ENCODE assay signal across 8 cellular contexts in genomic region chr6:26103770-26104456, GRCh38. TPM values are rescaled to one million over a fixed set of nuclear protein-coding genes. Genes with fewer than 3 reads are reported as not detected.
DNase-seq lines count a peak whose midpoint lies in the region; ATAC-seq and TF ChIP-seq lines count a peak whose summit lies in the region.

No MANE protein-coding gene starts in this region.

- POLR2A ChIA-PET in AG04450 (lab: Yijun Ruan, JAX), result interaction anchor here (0.6 to 5.6 kb wide), 30 partner anchors 10 to 1768 kb away, joined by 3 to 101 read pairs (median 6); partner anchors contain the start of gene HFE

- ATAC-seq in GM18907 (IDR thresholded peaks at IDR 0.05; ENCODE audit: unreplicated experiment) (peak; percentile 88), HG03139 (IDR thresholded peaks at IDR 0.05; ENCODE audit: unreplicated experiment) (peak; percentile 80)

- TF ChIP-seq CTCF in AG04450 (IDR thresholded peaks at IDR 0.05; ENCODE audit: low read depth, low read length), result peak; percentile 62
- peak; percentile 47 for TF ChIP-seq CTCF in kidney epithelial cell (IDR thresholded peaks at IDR 0.05; ENCODE audit: insufficient read depth, low read length, poor library complexity, severe bottlenecking)

- CTCF ChIA-PET in AG04450 (lab: Charles Lee), result interaction anchor here (0.5 to 20.2 kb wide), 8 partner anchors 11 to 170 kb away, joined by 3 to 858 read pairs (median 3); a partner anchor contains a TSS

- H3K4me3 ChIP-seq in AG04450 (ENCODE audit: low read depth, low read length), result peak overlapping the region; percentile 66
- H3K4me3 ChIP-seq in kidney epithelial cell (ENCODE audit: low read depth, low read length), result peak overlapping the region; percentile 35

- peak overlapping the region; percentile 88 for H3K27ac ChIP-seq in AG04450 (ENCODE audit: low read depth, low read length)

- H3K27me3 ChIP-seq in AG04450 (ENCODE audit: control insufficient read depth, insufficient read depth, low read length) (no peaks in the 10 kb centered on the region), kidney epithelial cell (ENCODE audit: control insufficient read depth, insufficient read depth, low read length) (no peaks in the 10 kb centered on the region)

- DNase-seq in AG04450 (ENCODE audit: low read depth, low spot score) (peak; percentile 88), NCI-H460 (ENCODE audit: extremely low read depth, low read depth) (peak; percentile 92), cerebellum (ENCODE audit: low spot score) (peak; percentile 20), kidney epithelial cell (ENCODE audit: low read depth) (peak; percentile 81)
- DNase-seq in activated CD4-positive, alpha-beta T cell treated with anti-CD3 and anti-CD28 coated beads for 1 hour, result peak; percentile 87
- DNase-seq in stimulated activated CD4-positive, alpha-beta T cell treated with anti-CD3 and anti-CD28 coated beads, Interleukin-15, amount 100 ng/mL, for 48 hours (ENCODE audit: low read depth in 2 of 2), result peak; percentile 75 to 83

- no peaks in the 10 kb centered on the region for H3K36me3 ChIP-seq in kidney epithelial cell (ENCODE audit: control insufficient read depth, insufficient read depth, low read length)

- H3K9me3 ChIP-seq in AG04450 (ENCODE audit: control insufficient read depth, insufficient read depth, low read length), result peaks cover 13% of the 10 kb centered on the region

RNA-seq across cellular contexts. Expression of gene HFE, which starts 16.7 kb away (rescaled TPM):
- polyA plus RNA-seq in AG04450 (2011; rRNA removed), result 19.5 and 21.4 TPM in 2 replicates
- 19.7 and 20.1 TPM in 2 replicates for polyA minus RNA-seq in AG04450 (2011; rRNA and poly(A)+ RNA removed)
- total RNA-seq in NCI-H460 (2014; rRNA removed; shearing (Covaris generic)), result 11.5 and 14.5 TPM in 2 replicates
- polyA plus RNA-seq in NCI-H460 (2014; cell fraction: nucleus; rRNA removed), result 15.3 and 21.5 TPM in 2 replicates
- total RNA-seq in cerebellum (1.5 TPM), kidney epithelial cell (1.4 and 2.6 TPM in 2 replicates)

Comparison
In these comparisons a context has a peak if more than half of its experiments do, and no peak if none do; other contexts are left out.
1. Peak in every context shown above with its lines: DNase-seq, ATAC-seq, H3K4me3 ChIP-seq and H3K27ac ChIP-seq.
2. DNase-seq: peak in every context shown above with its lines; median percentile 92 in NCI-H460; 88 in AG04450; 87 in activated CD4-positive, alpha-beta T cell treated with anti-CD3 and anti-CD28 coated beads for 1 hour; 81 in kidney epithelial cell; 79 in stimulated activated CD4-positive, alpha-beta T cell treated with anti-CD3 and anti-CD28 coated beads, Interleukin-15, amount 100 ng/mL, for 48 hours; 20 in cerebellum.